In the genomic region with DNA sequence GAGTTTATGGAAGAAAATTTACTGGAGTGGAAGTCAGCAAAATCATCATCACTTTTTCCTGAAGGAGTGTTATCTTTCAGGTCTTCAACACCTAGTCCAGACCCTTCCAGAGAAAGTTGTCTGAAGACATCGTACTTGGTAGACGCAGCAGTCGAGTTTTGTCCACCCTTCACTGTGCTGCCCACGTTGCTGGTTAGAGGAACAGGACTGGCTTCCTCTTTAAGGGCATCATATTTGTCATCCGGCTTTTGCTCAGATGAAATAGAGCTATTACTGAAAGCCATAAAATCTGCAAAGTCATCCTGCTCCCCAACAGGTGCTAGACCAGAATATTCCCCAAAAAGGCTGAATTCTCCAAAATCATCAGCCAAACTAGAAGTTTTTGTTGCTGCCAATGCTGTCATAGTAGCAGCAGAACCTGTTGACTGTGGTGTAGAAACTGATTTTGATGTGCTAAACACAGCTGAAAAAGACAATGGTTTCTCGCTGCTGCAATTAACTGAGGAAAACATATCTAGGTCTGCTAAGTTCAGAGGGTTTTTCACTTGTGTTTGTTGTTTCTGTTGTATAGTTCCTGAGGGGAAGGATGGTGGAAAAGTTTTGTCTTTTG, we compare ENCODE assay signal across 23 cellular contexts. TPM values are rescaled to one million over a fixed set of nuclear protein-coding genes. Genes with fewer than 3 reads are reported as not detected.
A peak's percentile ranks its signal among the peaks of the same experiment; 100 is the strongest.
DNase-seq lines count a peak whose midpoint lies in the region; ATAC-seq, FAIRE-seq and TF ChIP-seq lines count a peak whose summit lies in the region.
"Had no signal": no experiment of that assay in that cellular context is flagged by ENCODE, and none has a peak within 500 bp of the region (broad histone marks: within the 10 kb centered on the region; RNA-seq: fewer than 3 reads in every experiment).

No MANE protein-coding gene starts in this region.

- H3K27me3 Mint-ChIP-seq in activated CD4-positive, alpha-beta memory T cell treated with anti-CD3 and anti-CD28 coated beads for 36 hours = no peaks in the 10 kb centered on the region
- no peaks in the 10 kb centered on the region for H3K27me3 Mint-ChIP-seq in activated CD4-positive, alpha-beta memory T cell treated with anti-CD3 and anti-CD28 coated beads, Interleukin-2, amount 10 ng/mL, durations not matched to agents 7 days and 5 days
- H3K27me3 Mint-ChIP-seq in T-helper 2 cell treated with Interferon-gamma antibody and Interleukin-4, amounts not matched to agents 5 μg/mL and 100 μg/mL, for 36 hours (ENCODE audit: low read depth) = no peaks in the 10 kb centered on the region

- CTCF ChIA-PET in activated CD4-positive, alpha-beta memory T cell treated with anti-CD3 and anti-CD28 coated beads for 36 hours (lab: Charles Lee) = no interaction called here
- CTCF ChIA-PET in activated CD4-positive, alpha-beta memory T cell treated with anti-CD3 and anti-CD28 coated beads, Interleukin-2, amount 10 ng/mL, durations not matched to agents 7 days and 5 days (lab: Charles Lee) = no interaction called here
- CTCF ChIA-PET in K562 (lab: Yijun Ruan, JAX; ENCODE audit: low intra/inter-chr PET ratio) = no interaction called here

- H3K79me2 ChIP-seq in KMS-11 (ENCODE audit: insufficient read depth, low read depth) = peaks cover 16% of the 10 kb centered on the region; the same call in 1 of the 2 replicates
- H3K79me2 ChIP-seq in K562 (ENCODE audit: control insufficient read depth, insufficient read depth, low read length) = no peaks in the 10 kb centered on the region
- no peaks in the 10 kb centered on the region for H3K79me2 ChIP-seq in trophoblast cell (ENCODE audit: control insufficient read depth, insufficient read depth, low read length, poor library complexity)

- H3K36me3 ChIP-seq in KMS-11 (ENCODE audit: insufficient read depth) (no peaks in the 10 kb centered on the region), K562 (ENCODE audit: control insufficient read depth, insufficient read depth, low read length) (peaks cover 37% of the 10 kb centered on the region), trophoblast cell (ENCODE audit: control insufficient read depth in 1 of 2, insufficient read depth in 2 of 2, low read length in 2 of 2) (peaks cover 12 to 15% of the 10 kb centered on the region in 2 experiments)

- in situ Hi-C loops in K562 (cut with MboI) (no loop called here), GM13977 (cut with MboI; ENCODE audit: low pct_unique_long_range_greater_than_20kb, low sequenced_read_pairs, unreplicated experiment) (no loop called here)

- no peak overlapping the region for H3K4me3 Mint-ChIP-seq in activated CD4-positive, alpha-beta memory T cell treated with anti-CD3 and anti-CD28 coated beads for 36 hours
- no peak overlapping the region for H3K4me3 Mint-ChIP-seq in activated CD4-positive, alpha-beta memory T cell treated with anti-CD3 and anti-CD28 coated beads, Interleukin-2, amount 10 ng/mL, durations not matched to agents 7 days and 5 days
- H3K4me3 Mint-ChIP-seq in T-helper 2 cell treated with Interferon-gamma antibody and Interleukin-4, amounts not matched to agents 5 μg/mL and 100 μg/mL, for 36 hours = no peak overlapping the region
- H3K4me3 Mint-ChIP-seq: nephron progenitor cell had no signal

- H4K20me1 ChIP-seq in KMS-11 (ENCODE audit: insufficient read depth) (no peaks in the 10 kb centered on the region), K562 (replicated peaks; ENCODE audit: control insufficient read depth, insufficient read depth, low read length) (no peaks in the 10 kb centered on the region)

- H3K27ac Mint-ChIP-seq in activated CD4-positive, alpha-beta memory T cell treated with anti-CD3 and anti-CD28 coated beads for 36 hours = peak overlapping the region; percentile 42
- H3K27ac Mint-ChIP-seq in activated CD4-positive, alpha-beta memory T cell treated with anti-CD3 and anti-CD28 coated beads, Interleukin-2, amount 10 ng/mL, durations not matched to agents 7 days and 5 days = no peak overlapping the region
- no peak overlapping the region for H3K27ac Mint-ChIP-seq in T-helper 2 cell treated with Interferon-gamma antibody and Interleukin-4, amounts not matched to agents 5 μg/mL and 100 μg/mL, for 36 hours

- no peak for DNase-seq in activated CD4-positive, alpha-beta memory T cell treated with anti-CD3 and anti-CD28 coated beads for 36 hours
- no peak for DNase-seq in activated CD4-positive, alpha-beta memory T cell treated with anti-CD3 and anti-CD28 coated beads, Interleukin-2, amount 10 ng/mL, durations not matched to agents 7 days and 5 days
- DNase-seq in K562 (ENCODE audit: extremely low read depth in 1 of 4, low spot score in 3 of 4) (no peak), trophoblast cell (no peak), GM13977 (ENCODE audit: low spot score) (no peak)
- no peak for DNase-seq in T-helper 2 cell treated with Interferon-gamma antibody and Interleukin-4, amounts not matched to agents 5 μg/mL and 100 μg/mL, for 36 hours (ENCODE audit: low spot score)
- DNase-seq: activated effector memory CD4-positive, alpha-beta T cell treated with anti-CD3 and anti-CD28 coated beads, Interleukin-2, amount 50 U/mL, for 16 hours; C1 segment of cervical spinal cord; EL; H7; heart left ventricle; lower lobe of right lung; NCI-H1930; NCI-H446; nephron progenitor cell; small intestine; stimulated activated CD4-positive, alpha-beta T cell treated with anti-CD3 and anti-CD28 coated beads, Interleukin-4, amount 100 ng/mL, for 24 hours; SW 1271 had no signal

- no peak overlapping the region for H3K14ac ChIP-seq in trophoblast cell (ENCODE audit: low read length)

- peaks cover 14% of the 10 kb centered on the region for H3K36me3 Mint-ChIP-seq in activated CD4-positive, alpha-beta memory T cell treated with anti-CD3 and anti-CD28 coated beads for 36 hours
- H3K36me3 Mint-ChIP-seq in activated CD4-positive, alpha-beta memory T cell treated with anti-CD3 and anti-CD28 coated beads, Interleukin-2, amount 10 ng/mL, durations not matched to agents 7 days and 5 days (ENCODE audit: low read depth) = peaks cover 62% of the 10 kb centered on the region
- H3K36me3 Mint-ChIP-seq in T-helper 2 cell treated with Interferon-gamma antibody and Interleukin-4, amounts not matched to agents 5 μg/mL and 100 μg/mL, for 36 hours (ENCODE audit: low read depth) = peaks cover 53% of the 10 kb centered on the region

- H3K4me1 Mint-ChIP-seq in activated CD4-positive, alpha-beta memory T cell treated with anti-CD3 and anti-CD28 coated beads for 36 hours (ENCODE audit: low read depth) = peaks cover 50% of the 10 kb centered on the region
- H3K4me1 Mint-ChIP-seq in activated CD4-positive, alpha-beta memory T cell treated with anti-CD3 and anti-CD28 coated beads, Interleukin-2, amount 10 ng/mL, durations not matched to agents 7 days and 5 days = peaks cover 9% of the 10 kb centered on the region
- H3K4me1 Mint-ChIP-seq in T-helper 2 cell treated with Interferon-gamma antibody and Interleukin-4, amounts not matched to agents 5 μg/mL and 100 μg/mL, for 36 hours (ENCODE audit: low read depth) = peaks cover 17% of the 10 kb centered on the region
- H3K4me1 Mint-ChIP-seq: nephron progenitor cell had no signal

- H3K9me1 ChIP-seq in K562 (ENCODE audit: control insufficient read depth, insufficient read depth, low read length) = no peaks in the 10 kb centered on the region

- no peak for ATAC-seq in K562
- no peak for ATAC-seq in HG03097 (IDR thresholded peaks at IDR 0.05; ENCODE audit: low FRiP score, unreplicated experiment)
- ATAC-seq: heart left ventricle, lower lobe of right lung had no signal

- no peaks in the 10 kb centered on the region for H3K79me1 ChIP-seq in trophoblast cell (ENCODE audit: low read length)

- no peak overlapping the region for H2BK5ac ChIP-seq in trophoblast cell (ENCODE audit: low read depth, low read length, poor library complexity)

- TF ChIP-seq EP300 in K562 (IDR thresholded peaks at IDR 0.05; ENCODE audit: low read length) = no peak

- FAIRE-seq in K562 (lab: Jason Lieb, UNC) = no peak
- FAIRE-seq: astrocyte, small intestine had no signal

- H3K4me1 ChIP-seq in KMS-11 (ENCODE audit: low read depth, poor library complexity, severe bottlenecking) (peaks cover 59% of the 10 kb centered on the region), K562 (replicated peaks in 1 of 2; ENCODE audit: control insufficient read depth in 2 of 2, insufficient read depth in 2 of 2, low read length in 2 of 2) (no peaks in the 10 kb centered on the region), trophoblast cell (ENCODE audit: control insufficient read depth in 1 of 2, insufficient read depth in 2 of 2, low read length in 2 of 2) (no peaks in the 10 kb centered on the region)
- H3K4me1 ChIP-seq: lower lobe of right lung had no signal

- TF ChIP-seq CTCF in KMS-11 (conservative IDR thresholded peaks at IDR 0.05; ENCODE audit: low read depth, low read length) (no peak), K562 (IDR thresholded peaks at IDR 0.05 in 2 of 3, conservative IDR thresholded peaks at IDR 0.05 in 1 of 3; ENCODE audit: insufficient read depth in 2 of 3, low read depth in 1 of 3, low read length in 3 of 3) (no peak), GM13977 (IDR thresholded peaks at IDR 0.05; ENCODE audit: extremely low read depth, insufficient read depth, missing control alignments) (no peak)

- no peak overlapping the region for H3K18ac ChIP-seq in trophoblast cell (ENCODE audit: low read length)

- TF ChIP-seq POLR2A in K562 (conservative IDR thresholded peaks at IDR 0.05) = no peak

- no peak for TF ChIP-seq RAD21 in K562 (CRISPR knock-in tag; conservative IDR thresholded peaks at IDR 0.05 in 1 of 2, IDR thresholded peaks at IDR 0.05 in 1 of 2)

- H3K23ac ChIP-seq in trophoblast cell (ENCODE audit: low read length) = no peak overlapping the region

- H3K27me3 ChIP-seq in KMS-11 (ENCODE audit: insufficient read depth, low read depth) = no peaks in the 10 kb centered on the region
- H3K27me3 ChIP-seq in K562 (ENCODE audit: control insufficient read depth in 2 of 2, insufficient read depth in 2 of 2, low read length in 2 of 2) = no peaks in the 10 kb centered on the region
- H3K27me3 ChIP-seq in trophoblast cell (ENCODE audit: insufficient read depth, low read length) = no peaks in the 10 kb centered on the region
- H3K27me3 ChIP-seq: heart left ventricle had no signal

- H3K27ac ChIP-seq in KMS-11 = peak overlapping the region; percentile 82
- H3K27ac ChIP-seq in K562 (ENCODE audit: extremely low read depth, low read depth, low read length) = no peak overlapping the region
- no peak overlapping the region for H3K27ac ChIP-seq in trophoblast cell (ENCODE audit: low read depth, low read length)
- H3K27ac ChIP-seq: heart left ventricle, lower lobe of right lung, RWPE1, thoracic aorta had no signal

- no peak overlapping the region for H4K12ac ChIP-seq in trophoblast cell (ENCODE audit: low read depth, low read length)

- no peak overlapping the region for H2BK120ac ChIP-seq in trophoblast cell (ENCODE audit: insufficient read depth, low read length, poor library complexity)

- no peak overlapping the region for H2BK12ac ChIP-seq in trophoblast cell (ENCODE audit: low read length)

- H3K9me3 ChIP-seq in K562 (replicated peaks; ENCODE audit: control insufficient read depth, insufficient read depth, low read depth, low read length) (no peaks in the 10 kb centered on the region), trophoblast cell (ENCODE audit: insufficient read depth, low read depth, low read length) (no peaks in the 10 kb centered on the region)
- H3K9me3 ChIP-seq: heart left ventricle, lower lobe of right lung, thoracic aorta had no signal

- intact Hi-C loops in activated CD4-positive, alpha-beta memory T cell treated with anti-CD3 and anti-CD28 coated beads for 36 hours (cut with micrococcal nuclease) = no loop called here
- intact Hi-C loops in K562 (cut with micrococcal nuclease) = no loop called here

- 81% methylated on average over 6 of the region's 6 CpGs for WGBS in K562 (ENCODE audit: insufficient coverage, low coverage, missing lambda C conversion rate)
- WGBS in trophoblast cell (ENCODE audit: extremely low coverage, insufficient coverage, insufficient read length) = no CpG with 5 or more reads among the region's 6 CpGs

- H3K9ac ChIP-seq in KMS-11 (peak overlapping the region; percentile 37; the same call in 1 of the 2 replicates), K562 (ENCODE audit: insufficient read depth in 1 of 2, low read depth in 2 of 2, low read length in 2 of 2) (no peak overlapping the region), trophoblast cell (ENCODE audit: low read length) (no peak overlapping the region)

- H3K4me3 ChIP-seq in KMS-11 (IDR thresholded peaks at IDR 0.05; ENCODE audit: insufficient read depth, low read depth, low read length) (no peak overlapping the region), K562 (no peak overlapping the region), trophoblast cell (ENCODE audit: low read depth, low read length) (peak overlapping the region; percentile 55)
- H3K4me3 ChIP-seq: heart left ventricle, lower lobe of right lung, thoracic aorta had no signal

- H4K91ac ChIP-seq in trophoblast cell (ENCODE audit: low read depth, low read length) = no peak overlapping the region

- no peak overlapping the region for H2AK5ac ChIP-seq in trophoblast cell (ENCODE audit: low read length)

- POLR2A ChIA-PET in activated CD4-positive, alpha-beta memory T cell treated with anti-CD3 and anti-CD28 coated beads for 36 hours (lab: Charles Lee) = no interaction called here
- POLR2A ChIA-PET in activated CD4-positive, alpha-beta memory T cell treated with anti-CD3 and anti-CD28 coated beads, Interleukin-2, amount 10 ng/mL, durations not matched to agents 7 days and 5 days (lab: Charles Lee) = interaction anchor here (1.4 kb wide), 1 partner anchor 9 kb away, joined by 4 read pairs; no protein-coding TSS in a partner anchor
- POLR2A ChIA-PET in K562 (lab: Yijun Ruan, JAX) = no interaction called here

- H3K4ac ChIP-seq in trophoblast cell (ENCODE audit: low read depth, low read length) = no peak overlapping the region

- 0 out of 2 replicates have a peak overlapping the region, but pooled peaks have one; percentile 1 for H2AFZ ChIP-seq in KMS-11 (ENCODE audit: low read depth)
- H2AFZ ChIP-seq in K562 (ENCODE audit: low read depth, low read length) = no peak overlapping the region
- H2AFZ ChIP-seq in trophoblast cell (ENCODE audit: insufficient read depth, low read length, poor library complexity) = no peak overlapping the region

- H3K4me2 ChIP-seq in KMS-11 (peak overlapping the region; percentile 66), K562 (ENCODE audit: insufficient read depth, low read length) (no peak overlapping the region), trophoblast cell (ENCODE audit: low read length) (no peak overlapping the region)

- H4K8ac ChIP-seq in trophoblast cell (ENCODE audit: low read depth, low read length) = no peak overlapping the region

- BruUV-seq in K562 (replicated peaks; lab: Mats Ljungman, UMichigan) = no TSS peak

- H3K9me3 Mint-ChIP-seq in activated CD4-positive, alpha-beta memory T cell treated with anti-CD3 and anti-CD28 coated beads for 36 hours = no peaks in the 10 kb centered on the region
- H3K9me3 Mint-ChIP-seq in activated CD4-positive, alpha-beta memory T cell treated with anti-CD3 and anti-CD28 coated beads, Interleukin-2, amount 10 ng/mL, durations not matched to agents 7 days and 5 days = no peaks in the 10 kb centered on the region
- H3K9me3 Mint-ChIP-seq in T-helper 2 cell treated with Interferon-gamma antibody and Interleukin-4, amounts not matched to agents 5 μg/mL and 100 μg/mL, for 36 hours = no peaks in the 10 kb centered on the region
- H3K9me3 Mint-ChIP-seq: nephron progenitor cell had no signal

RNA-seq across cellular contexts. Expression of gene SYNRG, which starts 55.8 kb away (rescaled TPM):
- 10 to 100 TPM; 44.4 to 45.2 TPM for total RNA-seq in activated CD4-positive, alpha-beta memory T cell treated with anti-CD3 and anti-CD28 coated beads for 36 hours
- total RNA-seq in activated CD4-positive, alpha-beta memory T cell treated with anti-CD3 and anti-CD28 coated beads, Interleukin-2, amount 10 ng/mL, durations not matched to agents 7 days and 5 days = 100 to 1,000 TPM; 106 to 113 TPM
- 55.6 and 121 TPM in 2 replicates for total RNA-seq in K562 (2011; cell fraction: chromatin; rRNA removed; ENCODE audit: low replicate concordance)
- 27.5 and 28.2 TPM in 2 replicates for total RNA-seq in K562 (2011; cell fraction: nucleolus; rRNA removed)
- 53.9 and 82.8 TPM in 2 replicates for total RNA-seq in K562 (2011; cell fraction: nucleoplasm; rRNA removed)
- total RNA-seq in K562 (2014; rRNA removed) (10.6 and 13.8 TPM in 2 replicates), K562 (2014; rRNA removed; fragmentation: Illumina TruSeq; extraction: Trizol) (15.1 and 16.9 TPM in 2 replicates), K562 (2015; rRNA removed; fragmentation: Illumina TruSeq; extraction: Trizol) (17.6 and 19.7 TPM in 2 replicates), K562 (2021) (27.8 and 28.2 TPM in 2 replicates)
- polyA plus RNA-seq in K562 (2011; rRNA removed) (11.7 and 18.4 TPM in 2 replicates), K562 (2014; fragmentation: Illumina TruSeq; extraction: Trizol) (21.8 and 23.4 TPM in 2 replicates), K562 (2014; fragmentation: Nextera tagmentation; extraction: Ambion mirVana) (1 to 10 TPM; 2.9 to 4.9 TPM), K562 (2014; rRNA removed) (13.4 and 13.6 TPM in 2 replicates)
- polyA plus RNA-seq in K562 (2011; cell fraction: cytosol; rRNA removed) = 9.0 and 10.7 TPM in 2 replicates
- 17.1 and 23.3 TPM in 2 replicates for polyA plus RNA-seq in K562 (2011; cell fraction: nucleus; rRNA removed)
- polyA plus RNA-seq in K562 (2012) = 15.0 and 16.0 TPM in 2 replicates
- polyA minus RNA-seq in K562 (2011; rRNA and poly(A)+ RNA removed) = 25.8 and 38.7 TPM in 2 replicates
- 13.6 and 29.6 TPM in 2 replicates for polyA minus RNA-seq in K562 (2011; cell fraction: cytosol; rRNA and poly(A)+ RNA removed)
- polyA minus RNA-seq in K562 (2011; cell fraction: nucleus; rRNA and poly(A)+ RNA removed) = 19.2 and 20.6 TPM in 2 replicates
- 20.0 and 20.7 TPM in 2 replicates for polyA plus RNA-seq in trophoblast cell (2013)
